ENCODE assay signal across 1 cellular context in the genomic region with DNA sequence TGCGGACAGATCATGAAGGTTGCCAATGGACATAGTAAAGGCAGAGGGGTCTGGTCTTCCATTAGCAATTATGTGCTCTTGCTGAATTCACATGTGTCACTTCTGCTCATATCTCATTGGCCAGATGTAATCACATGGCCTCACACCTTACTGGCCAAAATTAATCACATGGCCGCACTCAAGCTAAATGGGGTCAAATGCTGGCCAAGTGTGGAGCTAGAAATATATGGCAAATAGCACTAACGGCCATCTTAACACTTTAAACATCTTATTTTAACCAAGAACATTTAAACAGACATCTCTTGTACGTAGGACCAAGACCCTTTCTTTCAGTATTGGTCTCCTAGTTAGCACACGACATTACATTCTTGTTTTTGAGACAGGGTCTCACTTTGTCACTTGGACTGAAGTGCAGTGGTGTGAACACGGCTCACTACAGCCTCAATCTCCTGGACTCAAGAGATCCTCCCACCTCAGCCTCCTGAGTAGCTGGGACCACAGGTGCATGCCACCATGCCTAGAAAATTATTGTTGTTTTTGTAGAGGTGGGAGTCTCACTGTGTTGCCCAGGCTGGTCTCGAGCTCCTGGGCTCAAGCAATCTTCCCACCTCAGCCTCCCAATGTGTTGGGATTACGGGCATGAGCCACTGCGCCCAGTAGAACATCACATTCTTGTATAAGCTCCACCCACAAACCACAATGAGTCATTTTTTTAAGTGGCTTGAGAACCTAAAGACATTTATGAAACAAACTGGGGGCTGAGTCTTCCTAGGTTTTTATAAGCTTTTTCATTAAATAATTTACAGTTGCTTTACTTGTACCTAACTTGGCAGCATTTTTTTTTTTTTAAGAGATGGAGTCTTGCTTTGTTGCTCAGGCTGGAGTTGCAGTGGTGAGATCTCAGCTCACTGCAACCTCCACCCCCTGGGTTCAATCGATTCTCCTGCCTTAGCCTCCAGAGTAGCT.
A peak's percentile ranks its signal among the peaks of the same experiment; 100 is the strongest.
TF ChIP-seq lines count a peak whose summit lies in the region.

No MANE protein-coding gene starts in this region.

TF ChIP-seq in HepG2, 621 proteins besides CTCF, POLR2A, EP300 and RAD21:
- TF ChIP-seq, protein P1, sequence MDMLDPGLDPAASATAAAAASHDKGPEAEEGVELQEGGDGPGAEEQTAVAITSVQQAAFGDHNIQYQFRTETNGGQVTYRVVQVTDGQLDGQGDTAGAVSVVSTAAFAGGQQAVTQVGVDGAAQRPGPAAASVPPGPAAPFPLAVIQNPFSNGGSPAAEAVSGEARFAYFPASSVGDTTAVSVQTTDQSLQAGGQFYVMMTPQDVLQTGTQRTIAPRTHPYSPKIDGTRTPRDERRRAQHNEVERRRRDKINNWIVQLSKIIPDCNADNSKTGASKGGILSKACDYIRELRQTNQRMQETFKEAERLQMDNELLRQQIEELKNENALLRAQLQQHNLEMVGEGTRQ (IDR thresholded peaks at IDR 0.05; ENCODE audit: low read depth, low read length): peak; percentile 38; the same call in 1 of the 2 replicates
- TF ChIP-seq, protein P1 (CRISPR knock-in tag; IDR thresholded peaks at IDR 0.05; ENCODE audit: borderline replicate concordance): no peak
- TF ChIP-seq MBD4 (IDR thresholded peaks at IDR 0.05; ENCODE audit: borderline replicate concordance, low read length) (no peak), MNT (IDR thresholded peaks at IDR 0.05) (peak; percentile 48)
